ENCODE assay signal across 22 cellular contexts in genomic region chr7:20650782-20651181, GRCh38. TPM values are rescaled to one million over a fixed set of nuclear protein-coding genes. Genes with fewer than 3 reads are reported as not detected.
DNase-seq lines count a peak whose midpoint lies in the region; ATAC-seq, FAIRE-seq and TF ChIP-seq lines count a peak whose summit lies in the region.
"Had no signal": no experiment of that assay in that cellular context is flagged by ENCODE, and none has a peak within 500 bp of the region (broad histone marks: within the 10 kb centered on the region; RNA-seq: fewer than 3 reads in every experiment).

No MANE protein-coding gene starts in this region.

- H3K14ac ChIP-seq in H1 (ENCODE audit: insufficient read length), result no peak overlapping the region

- no peak overlapping the region for H3K4me2 ChIP-seq in H1 (ENCODE audit: insufficient read depth in 1 of 2, low read depth in 2 of 2, low read length in 2 of 2)
- H3K4me2 ChIP-seq: A549 had no signal

- POLR2A ChIA-PET in H1 (lab: Charles Lee; ENCODE audit: partially characterized antibody), result no interaction called here

- no peak overlapping the region for H2AFZ ChIP-seq in H1 (ENCODE audit: low read length)
- H2AFZ ChIP-seq: GM23248 had no signal

- H4K8ac ChIP-seq in H1 (ENCODE audit: extremely low read depth, insufficient read depth, low read length), result no peak overlapping the region

- FAIRE-seq in H1 (lab: Jason Lieb, UNC), result peak; percentile 71
- FAIRE-seq: A549, D721Med, GM12892, GM18507 had no signal

- H2BK12ac ChIP-seq in H1 (ENCODE audit: low read depth, low read length), result no peak overlapping the region

- CTCF ChIA-PET in H1 (lab: Charles Lee; ENCODE audit: partially characterized antibody), result interaction anchor here (0.6 to 2.9 kb wide), 17 partner anchors 8 to 853 kb away, joined by 3 to 27 read pairs (median 4); partner anchors contain the start of gene ITGB8

- H4K91ac ChIP-seq in H1 (replicated peaks; ENCODE audit: insufficient read length, low read length), result no peak overlapping the region

- no peak overlapping the region for H2BK120ac ChIP-seq in H1 (replicated peaks; ENCODE audit: low read depth, low read length)

- H3K4me1 ChIP-seq in HUES48 (ENCODE audit: control insufficient read depth, insufficient read depth, low read length), result peaks cover 50% of the 10 kb centered on the region
- H3K4me1 ChIP-seq in H1 (replicated peaks in 1 of 4; ENCODE audit: control insufficient read depth in 3 of 4, insufficient read depth in 4 of 4, low read length in 3 of 4), result peaks cover 0 to 17% (median 4%) of the 10 kb centered on the region in 4 experiments; a peak in 3 of 7 replicates
- H3K4me1 ChIP-seq: A549, Caco-2, HAP-1 had no signal

- TF ChIP-seq RAD21 in H1 (IDR thresholded peaks at IDR 0.05 in 1 of 2, conservative IDR thresholded peaks at IDR 0.05 in 1 of 2; ENCODE audit: low read depth in 2 of 2, low read length in 2 of 2), result no peak

- no peak overlapping the region for H3K4ac ChIP-seq in H1 (replicated peaks; ENCODE audit: insufficient read length, low read depth, low read length)

- no peak overlapping the region for H2BK5ac ChIP-seq in H1 (ENCODE audit: low read depth, low read length)

- no peak for TF ChIP-seq EP300 in H1 (IDR thresholded peaks at IDR 0.05; ENCODE audit: borderline replicate concordance in 1 of 2, low read depth in 2 of 2, low read length in 2 of 2)

- no peak overlapping the region for H2BK15ac ChIP-seq in H1 (ENCODE audit: low read length)

- no peak overlapping the region for H2BK20ac ChIP-seq in H1 (ENCODE audit: low read length)

- H3K56ac ChIP-seq in H1 (replicated peaks; ENCODE audit: insufficient read length, low read depth, low read length), result no peak overlapping the region

- no peak overlapping the region for H4K5ac ChIP-seq in H1 (ENCODE audit: insufficient read length, low read depth, low read length)

- H3K79me2 ChIP-seq in H1 (ENCODE audit: control insufficient read depth in 1 of 2, insufficient read depth in 2 of 2, low read length in 2 of 2), result no peaks in the 10 kb centered on the region

- H3K4me3 ChIP-seq in HUES48 (ENCODE audit: low read depth, low read length), result no peak overlapping the region
- no peak overlapping the region; a peak in 1 of 8 replicates for H3K4me3 ChIP-seq in H1 (ENCODE audit: extremely low read depth in 1 of 4, insufficient read depth in 2 of 4, low read depth in 3 of 4, low read length in 4 of 4)
- H3K4me3 ChIP-seq: A549, GM23248, HAP-1 had no signal

- H3K27ac ChIP-seq in HUES48 (ENCODE audit: low read depth, low read length), result peak overlapping the region; percentile 13
- H3K27ac ChIP-seq in H1 (ENCODE audit: low read depth, low read length), result no peak overlapping the region
- H3K27ac ChIP-seq: 22Rv1, A549, C4-2B, GM23248 had no signal

- H4K20me1 ChIP-seq in H1 (replicated peaks in 1 of 2; ENCODE audit: control insufficient read depth in 1 of 2, insufficient read depth in 2 of 2, low read length in 2 of 2), result no peaks in the 10 kb centered on the region

- no peak for TF ChIP-seq CTCF in H1 (IDR thresholded peaks at IDR 0.05; ENCODE audit: control extremely low read depth in 1 of 3, insufficient read depth in 1 of 3, low read depth in 1 of 3, low read length in 3 of 3)

- H3K79me1 ChIP-seq in H1 (ENCODE audit: low read depth, low read length), result no peaks in the 10 kb centered on the region

- H2AK5ac ChIP-seq in H1 (ENCODE audit: low read depth, low read length), result no peak overlapping the region

- no peaks in the 10 kb centered on the region for H3K36me3 ChIP-seq in HUES48 (ENCODE audit: control insufficient read depth, insufficient read depth, low read length)
- no peaks in the 10 kb centered on the region for H3K36me3 ChIP-seq in H1 (ENCODE audit: control insufficient read depth in 2 of 4, insufficient read depth in 4 of 4, low read length in 3 of 4)
- H3K36me3 ChIP-seq: HAP-1 had no signal

- H3K27me3 ChIP-seq in HUES48 (ENCODE audit: control insufficient read depth, insufficient read depth, low read length) (no peaks in the 10 kb centered on the region; the same call in 1 of the 2 replicates), H1 (replicated peaks in 1 of 4; ENCODE audit: control insufficient read depth in 3 of 4, extremely low read depth in 1 of 4, insufficient read depth in 3 of 4, low read length in 3 of 4) (peaks cover 0 to 15% (median 3%) of the 10 kb centered on the region in 4 experiments; a peak in 5 of 7 replicates)

- H3K9me3 ChIP-seq in HUES48 (ENCODE audit: control insufficient read depth, insufficient read depth, low read length) (no peaks in the 10 kb centered on the region), H1 (ENCODE audit: insufficient read depth in 2 of 2, low read depth in 1 of 2, low read length in 1 of 2) (no peaks in the 10 kb centered on the region)
- H3K9me3 ChIP-seq: A549, Caco-2, HAP-1 had no signal

- no peak overlapping the region for H3K18ac ChIP-seq in H1 (ENCODE audit: extremely low read depth, low read length)

- H3K23ac ChIP-seq in H1 (ENCODE audit: insufficient read length), result no peak overlapping the region

- no peaks in the 10 kb centered on the region for H3K23me2 ChIP-seq in H1 (ENCODE audit: low read depth, low read length)

- no peak overlapping the region for H3K9ac ChIP-seq in HUES48 (ENCODE audit: low read depth, low read length)
- H3K9ac ChIP-seq in H1 (replicated peaks in 1 of 4; ENCODE audit: extremely low read depth in 1 of 4, low read depth in 3 of 4, low read length in 3 of 4), result no peak overlapping the region
- H3K9ac ChIP-seq: GM23248 had no signal

- TF ChIP-seq POLR2A in H1 (IDR thresholded peaks at IDR 0.05; ENCODE audit: control extremely low read depth in 1 of 2, low read depth in 2 of 2, low read length in 2 of 2), result no peak

- no peak for ATAC-seq in HG03196 (IDR thresholded peaks at IDR 0.05; ENCODE audit: unreplicated experiment)
- ATAC-seq in GM19328 (IDR thresholded peaks at IDR 0.05; ENCODE audit: unreplicated experiment), result no peak
- ATAC-seq: A549 had no signal

- DNase-seq in ELF-1 (ENCODE audit: low read depth, low spot score), result peak; percentile 23
- peak in 1 of 2 experiments; percentile 21 for DNase-seq in H1 (ENCODE audit: low read depth in 1 of 2, low spot score in 2 of 2)
- peak; percentile 46 for DNase-seq in iPS-NIHi11 (ENCODE audit: low spot score)
- DNase-seq in RKO (ENCODE audit: low spot score), result no peak
- DNase-seq in NCI-H2107 (lab: John Stamatoyannopoulos, UW), result no peak
- DNase-seq: AML-193; Caco-2; CD4-positive, alpha-beta T cell; GDM1; GM23248 had no signal

- WGBS in H1 (ENCODE audit: extremely low coverage in 1 of 2, insufficient coverage in 1 of 2, insufficient read length in 1 of 2, insufficient replicate concordance in 2 of 2, low coverage in 1 of 2, low lambda C conversion rate in 2 of 2, missing lambda C conversion rate in 1 of 2), 2 experiments, result 29% methylated on average over 4 of the region's 4 CpGs; no CpG with 5 or more reads in 1 of the 2 experiments

TF ChIP-seq in H1, 55 proteins besides CTCF, POLR2A, EP300 and RAD21 (continues in another document):
- no peak for TF ChIP-seq GABPA (IDR thresholded peaks at IDR 0.05; ENCODE audit: borderline replicate concordance, insufficient read depth, low read length)
- TF ChIP-seq ASH2L (IDR thresholded peaks at IDR 0.05; ENCODE audit: low read length), result no peak
- no peak for TF ChIP-seq KDM4A (IDR thresholded peaks at IDR 0.05; ENCODE audit: low read depth, low read length, severe bottlenecking)
- TF ChIP-seq GTF2F1 (IDR thresholded peaks at IDR 0.05; ENCODE audit: borderline replicate concordance, low read depth, low read length), result no peak
- TF ChIP-seq CTBP2 (IDR thresholded peaks at IDR 0.05; ENCODE audit: borderline replicate concordance, insufficient read depth, insufficient read length, low read length), result no peak
- TF ChIP-seq YY1 (IDR thresholded peaks at IDR 0.05; ENCODE audit: low read depth, low read length), result peak; percentile 61; the same call in 1 of the 2 replicates
- peak; percentile 76 for TF ChIP-seq POU5F1 (IDR thresholded peaks at IDR 0.05; ENCODE audit: low read depth, low read length)
- TF ChIP-seq CBX8 (IDR thresholded peaks at IDR 0.05; ENCODE audit: borderline replicate concordance, low read depth, low read length), result no peak
- TF ChIP-seq SAP30 (IDR thresholded peaks at IDR 0.05; ENCODE audit: insufficient read depth, insufficient replicate concordance, low read length), result no peak
- TF ChIP-seq SIN3A (conservative IDR thresholded peaks at IDR 0.05 in 1 of 2, IDR thresholded peaks at IDR 0.05 in 1 of 2; ENCODE audit: low read depth in 1 of 2, low read length in 2 of 2), result no peak
- TF ChIP-seq CHD1 (IDR thresholded peaks at IDR 0.05; ENCODE audit: low read depth, low read length), result no peak
- no peak for TF ChIP-seq ZNF274 (IDR thresholded peaks at IDR 0.05; ENCODE audit: borderline replicate concordance, extremely low read depth, low read length)
- no peak for TF ChIP-seq HDAC2 (IDR thresholded peaks at IDR 0.05; ENCODE audit: borderline replicate concordance in 1 of 2, low read depth in 2 of 2, low read length in 2 of 2)
- TF ChIP-seq NRF1 (IDR thresholded peaks at IDR 0.05; ENCODE audit: low read depth, low read length), result no peak
- TF ChIP-seq SP1 (IDR thresholded peaks at IDR 0.05; ENCODE audit: low read depth, low read length), result no peak
- TF ChIP-seq E2F6 (IDR thresholded peaks at IDR 0.05), result no peak
- no peak for TF ChIP-seq CHD2 (IDR thresholded peaks at IDR 0.05; ENCODE audit: low read length)
- no peak for TF ChIP-seq TEAD4 (IDR thresholded peaks at IDR 0.05; ENCODE audit: low read depth, low read length)
- TF ChIP-seq TAF1 (IDR thresholded peaks at IDR 0.05; ENCODE audit: low read depth, low read length), result no peak
- TF ChIP-seq SP4 (IDR thresholded peaks at IDR 0.05; ENCODE audit: low read length), result no peak

RNA-seq across cellular contexts. Expression of gene ABCB5, which starts 35.3 kb away (rescaled TPM):
- not detected in 2 replicates for total RNA-seq in H1 (2021; fragmentation: NEBNext Ultra II Directional; extraction: Animal tissue kit (Norgen Biotek cat#: 25700))
- not detected in 2 replicates for polyA plus RNA-seq in H1 (2011; rRNA removed)
- polyA plus RNA-seq in H1 (2011; cell fraction: cytosol; rRNA removed), result not detected
- not detected for polyA plus RNA-seq in H1 (2011; cell fraction: nucleus; rRNA removed)
- polyA plus RNA-seq in H1 (2012, experiment 1 of 2), result 0.05 to 0.06 TPM in 2 of 4 replicates, not detected in the others
- polyA plus RNA-seq in H1 (2012, experiment 2 of 2), result not detected
- not detected for polyA plus RNA-seq in H1 (2013, experiment 1 of 2)
- not detected for polyA plus RNA-seq in H1 (2013, experiment 2 of 2)
- not detected in 2 replicates for polyA minus RNA-seq in H1 (2011; rRNA and poly(A)+ RNA removed)
- polyA minus RNA-seq in H1 (2011; cell fraction: cytosol; rRNA and poly(A)+ RNA removed), result not detected
- not detected for polyA minus RNA-seq in H1 (2011; cell fraction: nucleus; rRNA and poly(A)+ RNA removed)
- total RNA-seq: CD4-positive, alpha-beta T cell; GM23248; HT-29 had no signal
- polyA plus RNA-seq: A549, BJ, GM23248 had no signal

Comparison
In these comparisons a context has a peak if more than half of its experiments do, and no peak if none do; other contexts are left out.
1. DNase-seq: peak in ELF-1 (single experiment) and iPS-NIHi11 (single experiment); none in RKO (single experiment) and NCI-H2107 (single experiment).